Comparison of ENCODE assay signal across 8 cellular contexts in the genomic region with DNA sequence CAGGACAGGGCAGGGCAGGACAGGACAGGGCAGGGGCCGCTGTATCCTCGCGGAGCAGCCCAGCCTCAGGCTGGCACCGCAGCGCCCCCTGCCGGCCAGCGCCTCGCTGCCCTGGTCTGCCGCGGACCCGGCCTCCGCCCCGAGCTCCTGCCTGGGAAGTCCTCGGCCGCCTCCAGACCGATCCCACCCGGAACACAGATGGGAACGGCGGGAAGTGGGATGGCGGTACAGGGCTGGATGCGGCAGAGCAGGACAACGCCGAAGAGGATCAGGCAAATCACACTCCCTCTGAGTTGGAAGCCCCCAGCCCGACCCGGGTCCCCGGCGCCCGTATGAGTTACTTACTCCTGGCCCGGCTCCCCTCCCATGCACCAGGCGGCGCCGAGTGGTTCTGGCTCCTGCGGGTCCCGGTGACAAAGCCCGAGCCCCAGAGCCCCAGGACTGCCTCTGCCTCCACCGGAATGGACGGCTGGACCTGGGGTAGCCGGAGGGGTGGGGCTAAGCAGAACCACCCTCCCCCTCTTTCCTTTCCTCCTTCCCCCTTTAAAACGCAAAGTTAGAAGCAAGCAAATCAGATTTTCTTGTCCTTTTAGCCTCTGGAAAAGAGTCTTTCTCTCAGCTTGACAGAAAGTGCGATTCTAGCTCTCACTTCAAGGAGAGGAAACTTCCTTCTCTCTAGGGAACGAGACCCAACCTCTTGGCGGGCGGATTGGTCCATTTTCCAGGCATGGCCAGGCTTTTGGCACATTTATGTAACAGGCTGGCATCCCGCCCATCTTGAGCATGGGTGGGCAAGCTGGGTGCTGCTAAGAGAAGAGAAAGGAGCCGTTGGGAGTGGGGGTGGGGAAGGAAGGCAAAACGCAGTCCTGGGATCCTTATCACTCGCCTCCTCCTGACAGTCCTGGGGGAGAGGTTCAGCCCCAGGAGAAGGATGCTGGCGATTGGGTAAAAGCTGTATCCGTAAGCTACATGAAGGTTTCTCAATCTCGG. TPM values are rescaled to one million over a fixed set of nuclear protein-coding genes. Genes with fewer than 3 reads are reported as not detected.
DNase-seq lines count a peak whose midpoint lies in the region; ATAC-seq and TF ChIP-seq lines count a peak whose summit lies in the region.

A gene with protein sequence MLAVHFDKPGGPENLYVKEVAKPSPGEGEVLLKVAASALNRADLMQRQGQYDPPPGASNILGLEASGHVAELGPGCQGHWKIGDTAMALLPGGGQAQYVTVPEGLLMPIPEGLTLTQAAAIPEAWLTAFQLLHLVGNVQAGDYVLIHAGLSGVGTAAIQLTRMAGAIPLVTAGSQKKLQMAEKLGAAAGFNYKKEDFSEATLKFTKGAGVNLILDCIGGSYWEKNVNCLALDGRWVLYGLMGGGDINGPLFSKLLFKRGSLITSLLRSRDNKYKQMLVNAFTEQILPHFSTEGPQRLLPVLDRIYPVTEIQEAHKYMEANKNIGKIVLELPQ (minus strand): TSS at position 449 of the 990 bp plus-strand sequence. CDS start 508 bp downstream, outside the sequence.

- TF ChIP-seq CTCF in BE2C (IDR thresholded peaks at IDR 0.05; ENCODE audit: low read depth, low read length) = peak; percentile 77
- peak; percentile 97 to 99 for TF ChIP-seq CTCF in left lung (IDR thresholded peaks at IDR 0.05)

- H3K36me3 ChIP-seq in BE2C (peaks cover 7% of the 10 kb centered on the region; the same call in 1 of the 2 replicates), left lung (peaks cover 0 to 25% of the 10 kb centered on the region in 2 donors)

- peak; percentile 71 for ATAC-seq in GM19025 (IDR thresholded peaks at IDR 0.05; ENCODE audit: low read depth, unreplicated experiment)
- ATAC-seq in HG03280 (IDR thresholded peaks at IDR 0.05; ENCODE audit: unreplicated experiment) = peak; percentile 76
- ATAC-seq in left lung = peak; percentile 94

- DNase-seq in BE2C (peak; percentile 95), NCI-H345 treated with DMSO at 0.1 percent for 48 hours (lab: John Stamatoyannopoulos, UW; ENCODE audit: unreplicated experiment) (peak; percentile 81), dedifferentiated amniotic fluid mesenchymal stem cell (ENCODE audit: extremely low spot score) (peak; percentile 80), left lung (peak; percentile 91 to 100)
- peak; percentile 76 to 80 for DNase-seq in activated CD4-positive, alpha-beta T cell treated with anti-CD3 and anti-CD28 coated beads for 4 hours
- DNase-seq in stimulated activated CD4-positive, alpha-beta T cell treated with anti-CD3 and anti-CD28 coated beads, Interleukin-2, amount 100 ng/mL, for 24 hours = peak; percentile 86 to 88

- no peaks in the 10 kb centered on the region for H3K27me3 ChIP-seq in BE2C
- H3K27me3 ChIP-seq in left lung = no peaks in the 10 kb centered on the region

- H3K4me1 ChIP-seq in BE2C = peaks cover 4% of the 10 kb centered on the region; the same call in 1 of the 2 replicates
- H3K4me1 ChIP-seq in left lung = peaks cover 9 to 43% of the 10 kb centered on the region in 2 donors

- H3K9me3 ChIP-seq in BE2C (no peaks in the 10 kb centered on the region), left lung (no peaks in the 10 kb centered on the region)

- intact Hi-C loops in left lung (cut with DNase I) = no loop called here

- H3K4me3 ChIP-seq in BE2C (ENCODE audit: low read depth, low read length) (peak within 1 kb of the TSS; percentile 77), left lung (peak within 1 kb of the TSS; percentile 62 to 67)

- H3K27ac ChIP-seq in left lung = peak within 1 kb of the TSS; percentile 90 to 96

RNA-seq across cellular contexts. Expression of the gene that starts here (rescaled TPM):
- polyA plus RNA-seq in BE2C (2012; ENCODE audit: insufficient read depth, insufficient read length, low read depth) = 63.8 TPM
- 100 to 1,000 TPM in 1 of 2 donors, 10 to 100 TPM in 1; 56.8 to 123 TPM for total RNA-seq in left lung

Comparison
In these comparisons a context has a peak if more than half of its experiments do, and no peak if none do; other contexts are left out.
1. Peak in every context shown above with its lines: DNase-seq, ATAC-seq, H3K4me3 ChIP-seq and H3K27ac ChIP-seq.